1 cellular context compared by ENCODE assay signal in the genomic region with DNA sequence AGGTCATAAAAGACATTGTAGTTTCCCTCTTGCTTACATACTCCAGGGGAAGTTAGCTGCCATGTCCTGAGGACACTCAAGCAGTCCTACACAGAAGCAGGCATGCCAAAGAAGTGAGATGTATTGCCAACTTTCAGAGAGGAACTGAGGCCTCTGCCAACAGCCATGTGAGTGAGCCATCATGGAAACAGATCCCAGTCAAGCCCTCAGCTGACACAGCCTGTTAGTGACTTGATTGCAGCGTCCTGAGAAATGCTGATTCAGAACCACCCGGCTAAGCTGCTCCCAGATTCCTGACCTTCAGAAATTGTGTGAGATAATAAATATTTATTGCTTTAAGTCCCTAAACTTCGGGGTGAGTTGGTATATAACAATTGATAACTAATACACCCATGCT.
TF ChIP-seq lines count a peak whose summit lies in the region.

No MANE protein-coding gene starts in this region.

TF ChIP-seq in GM23338, 12 proteins besides CTCF, POLR2A, EP300 and RAD21 (continued from another document):
- TF ChIP-seq, protein P1, sequence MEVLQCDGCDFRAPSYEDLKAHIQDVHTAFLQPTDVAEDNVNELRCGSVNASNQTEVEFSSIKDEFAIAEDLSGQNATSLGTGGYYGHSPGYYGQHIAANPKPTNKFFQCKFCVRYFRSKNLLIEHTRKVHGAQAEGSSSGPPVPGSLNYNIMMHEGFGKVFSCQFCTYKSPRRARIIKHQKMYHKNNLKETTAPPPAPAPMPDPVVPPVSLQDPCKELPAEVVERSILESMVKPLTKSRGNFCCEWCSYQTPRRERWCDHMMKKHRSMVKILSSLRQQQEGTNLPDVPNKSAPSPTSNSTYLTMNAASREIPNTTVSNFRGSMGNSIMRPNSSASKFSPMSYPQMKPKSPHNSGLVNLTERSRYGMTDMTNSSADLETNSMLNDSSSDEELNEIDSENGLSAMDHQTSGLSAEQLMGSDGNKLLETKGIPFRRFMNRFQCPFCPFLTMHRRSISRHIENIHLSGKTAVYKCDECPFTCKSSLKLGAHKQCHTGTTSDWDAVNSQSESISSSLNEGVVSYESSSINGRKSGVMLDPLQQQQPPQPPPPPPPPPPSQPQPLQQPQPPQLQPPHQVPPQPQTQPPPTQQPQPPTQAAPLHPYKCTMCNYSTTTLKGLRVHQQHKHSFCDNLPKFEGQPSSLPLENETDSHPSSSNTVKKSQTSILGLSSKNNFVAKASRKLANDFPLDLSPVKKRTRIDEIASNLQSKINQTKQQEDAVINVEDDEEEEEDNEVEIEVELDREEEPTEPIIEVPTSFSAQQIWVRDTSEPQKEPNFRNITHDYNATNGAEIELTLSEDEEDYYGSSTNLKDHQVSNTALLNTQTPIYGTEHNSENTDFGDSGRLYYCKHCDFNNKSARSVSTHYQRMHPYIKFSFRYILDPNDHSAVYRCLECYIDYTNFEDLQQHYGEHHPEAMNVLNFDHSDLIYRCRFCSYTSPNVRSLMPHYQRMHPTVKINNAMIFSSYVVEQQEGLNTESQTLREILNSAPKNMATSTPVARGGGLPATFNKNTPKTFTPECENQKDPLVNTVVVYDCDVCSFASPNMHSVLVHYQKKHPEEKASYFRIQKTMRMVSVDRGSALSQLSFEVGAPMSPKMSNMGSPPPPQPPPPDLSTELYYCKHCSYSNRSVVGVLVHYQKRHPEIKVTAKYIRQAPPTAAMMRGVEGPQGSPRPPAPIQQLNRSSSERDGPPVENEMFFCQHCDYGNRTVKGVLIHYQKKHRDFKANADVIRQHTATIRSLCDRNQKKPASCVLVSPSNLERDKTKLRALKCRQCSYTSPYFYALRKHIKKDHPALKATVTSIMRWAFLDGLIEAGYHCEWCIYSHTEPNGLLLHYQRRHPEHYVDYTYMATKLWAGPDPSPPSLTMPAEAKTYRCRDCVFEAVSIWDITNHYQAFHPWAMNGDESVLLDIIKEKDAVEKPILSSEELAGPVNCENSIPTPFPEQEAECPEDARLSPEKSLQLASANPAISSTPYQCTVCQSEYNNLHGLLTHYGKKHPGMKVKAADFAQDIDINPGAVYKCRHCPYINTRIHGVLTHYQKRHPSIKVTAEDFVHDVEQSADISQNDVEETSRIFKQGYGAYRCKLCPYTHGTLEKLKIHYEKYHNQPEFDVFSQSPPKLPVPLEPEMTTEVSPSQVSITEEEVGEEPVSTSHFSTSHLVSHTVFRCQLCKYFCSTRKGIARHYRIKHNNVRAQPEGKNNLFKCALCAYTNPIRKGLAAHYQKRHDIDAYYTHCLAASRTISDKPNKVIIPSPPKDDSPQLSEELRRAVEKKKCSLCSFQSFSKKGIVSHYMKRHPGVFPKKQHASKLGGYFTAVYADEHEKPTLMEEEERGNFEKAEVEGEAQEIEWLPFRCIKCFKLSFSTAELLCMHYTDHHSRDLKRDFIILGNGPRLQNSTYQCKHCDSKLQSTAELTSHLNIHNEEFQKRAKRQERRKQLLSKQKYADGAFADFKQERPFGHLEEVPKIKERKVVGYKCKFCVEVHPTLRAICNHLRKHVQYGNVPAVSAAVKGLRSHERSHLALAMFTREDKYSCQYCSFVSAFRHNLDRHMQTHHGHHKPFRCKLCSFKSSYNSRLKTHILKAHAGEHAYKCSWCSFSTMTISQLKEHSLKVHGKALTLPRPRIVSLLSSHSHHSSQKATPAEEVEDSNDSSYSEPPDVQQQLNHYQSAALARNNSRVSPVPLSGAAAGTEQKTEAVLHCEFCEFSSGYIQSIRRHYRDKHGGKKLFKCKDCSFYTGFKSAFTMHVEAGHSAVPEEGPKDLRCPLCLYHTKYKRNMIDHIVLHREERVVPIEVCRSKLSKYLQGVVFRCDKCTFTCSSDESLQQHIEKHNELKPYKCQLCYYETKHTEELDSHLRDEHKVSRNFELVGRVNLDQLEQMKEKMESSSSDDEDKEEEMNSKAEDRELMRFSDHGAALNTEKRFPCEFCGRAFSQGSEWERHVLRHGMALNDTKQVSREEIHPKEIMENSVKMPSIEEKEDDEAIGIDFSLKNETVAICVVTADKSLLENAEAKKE (CRISPR knock-in tag; IDR thresholded peaks at IDR 0.05), result no peak
- TF ChIP-seq EZH2phosphoT487 (IDR thresholded peaks at IDR 0.05; ENCODE audit: unreplicated experiment) (no peak), CREB1 (CRISPR knock-in tag; IDR thresholded peaks at IDR 0.05; ENCODE audit: low read depth) (no peak), JUNB (IDR thresholded peaks at IDR 0.05; ENCODE audit: unreplicated experiment) (no peak), NANOG (IDR thresholded peaks at IDR 0.05; ENCODE audit: borderline replicate concordance) (no peak)
- TF ChIP-seq, protein P2, sequence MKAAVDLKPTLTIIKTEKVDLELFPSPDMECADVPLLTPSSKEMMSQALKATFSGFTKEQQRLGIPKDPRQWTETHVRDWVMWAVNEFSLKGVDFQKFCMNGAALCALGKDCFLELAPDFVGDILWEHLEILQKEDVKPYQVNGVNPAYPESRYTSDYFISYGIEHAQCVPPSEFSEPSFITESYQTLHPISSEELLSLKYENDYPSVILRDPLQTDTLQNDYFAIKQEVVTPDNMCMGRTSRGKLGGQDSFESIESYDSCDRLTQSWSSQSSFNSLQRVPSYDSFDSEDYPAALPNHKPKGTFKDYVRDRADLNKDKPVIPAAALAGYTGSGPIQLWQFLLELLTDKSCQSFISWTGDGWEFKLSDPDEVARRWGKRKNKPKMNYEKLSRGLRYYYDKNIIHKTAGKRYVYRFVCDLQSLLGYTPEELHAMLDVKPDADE (IDR thresholded peaks at IDR 0.05), result no peak
- TF ChIP-seq, protein P3, sequence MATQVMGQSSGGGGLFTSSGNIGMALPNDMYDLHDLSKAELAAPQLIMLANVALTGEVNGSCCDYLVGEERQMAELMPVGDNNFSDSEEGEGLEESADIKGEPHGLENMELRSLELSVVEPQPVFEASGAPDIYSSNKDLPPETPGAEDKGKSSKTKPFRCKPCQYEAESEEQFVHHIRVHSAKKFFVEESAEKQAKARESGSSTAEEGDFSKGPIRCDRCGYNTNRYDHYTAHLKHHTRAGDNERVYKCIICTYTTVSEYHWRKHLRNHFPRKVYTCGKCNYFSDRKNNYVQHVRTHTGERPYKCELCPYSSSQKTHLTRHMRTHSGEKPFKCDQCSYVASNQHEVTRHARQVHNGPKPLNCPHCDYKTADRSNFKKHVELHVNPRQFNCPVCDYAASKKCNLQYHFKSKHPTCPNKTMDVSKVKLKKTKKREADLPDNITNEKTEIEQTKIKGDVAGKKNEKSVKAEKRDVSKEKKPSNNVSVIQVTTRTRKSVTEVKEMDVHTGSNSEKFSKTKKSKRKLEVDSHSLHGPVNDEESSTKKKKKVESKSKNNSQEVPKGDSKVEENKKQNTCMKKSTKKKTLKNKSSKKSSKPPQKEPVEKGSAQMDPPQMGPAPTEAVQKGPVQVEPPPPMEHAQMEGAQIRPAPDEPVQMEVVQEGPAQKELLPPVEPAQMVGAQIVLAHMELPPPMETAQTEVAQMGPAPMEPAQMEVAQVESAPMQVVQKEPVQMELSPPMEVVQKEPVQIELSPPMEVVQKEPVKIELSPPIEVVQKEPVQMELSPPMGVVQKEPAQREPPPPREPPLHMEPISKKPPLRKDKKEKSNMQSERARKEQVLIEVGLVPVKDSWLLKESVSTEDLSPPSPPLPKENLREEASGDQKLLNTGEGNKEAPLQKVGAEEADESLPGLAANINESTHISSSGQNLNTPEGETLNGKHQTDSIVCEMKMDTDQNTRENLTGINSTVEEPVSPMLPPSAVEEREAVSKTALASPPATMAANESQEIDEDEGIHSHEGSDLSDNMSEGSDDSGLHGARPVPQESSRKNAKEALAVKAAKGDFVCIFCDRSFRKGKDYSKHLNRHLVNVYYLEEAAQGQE (IDR thresholded peaks at IDR 0.05; ENCODE audit: unreplicated experiment), result no peak
